19 cellular contexts compared by ENCODE assay signal in the genomic region with DNA sequence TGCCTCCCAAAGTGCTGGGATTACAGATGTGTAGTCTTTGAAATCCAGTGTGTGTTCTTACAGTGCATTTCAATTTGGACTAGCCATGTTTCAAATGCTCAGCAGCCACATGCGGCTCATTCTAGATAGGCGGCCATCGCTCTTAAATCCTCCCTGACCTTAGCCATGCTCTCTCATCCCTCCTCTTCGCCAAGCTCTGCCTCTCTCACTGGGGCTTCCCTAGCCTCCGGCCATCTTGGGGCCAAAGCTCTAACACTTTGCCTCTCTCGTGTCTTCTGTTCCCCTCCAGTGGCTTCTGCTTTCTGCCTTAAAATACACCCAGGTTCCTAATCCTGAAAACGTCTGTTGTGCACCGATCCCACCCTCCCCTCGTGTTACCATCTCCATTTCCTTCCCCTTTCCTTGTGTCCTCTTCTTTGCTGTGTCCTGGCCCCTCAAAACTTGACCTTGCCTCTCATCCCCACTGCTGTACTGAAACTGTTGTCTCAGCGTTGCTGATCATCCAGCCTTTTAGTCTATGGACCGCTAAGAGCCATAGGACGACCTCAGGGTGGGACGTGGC. TPM values are rescaled to one million over a fixed set of nuclear protein-coding genes. Genes with fewer than 3 reads are reported as not detected.
A peak's percentile ranks its signal among the peaks of the same experiment; 100 is the strongest.
DNase-seq lines count a peak whose midpoint lies in the region; ATAC-seq, FAIRE-seq and TF ChIP-seq lines count a peak whose summit lies in the region.
"Had no signal": no experiment of that assay in that cellular context is flagged by ENCODE, and none has a peak within 500 bp of the region (broad histone marks: within the 10 kb centered on the region; RNA-seq: fewer than 3 reads in every experiment).

No MANE protein-coding gene starts in this region.

- H3K27me3 Mint-ChIP-seq in activated naive CD8-positive, alpha-beta T cell = no peaks in the 10 kb centered on the region
- no peaks in the 10 kb centered on the region for H3K27me3 Mint-ChIP-seq in activated naive CD8-positive, alpha-beta T cell treated with anti-CD3 and anti-CD28 coated beads, Interleukin-2, amount 50 U/mL, for 24 hours

- no peaks in the 10 kb centered on the region; the same call in 2 of the 3 replicates for H3K9me3 ChIP-seq in GM12878 (replicated peaks; ENCODE audit: control insufficient read depth, insufficient read depth, low read length)
- H3K9me3 ChIP-seq: heart right ventricle, left ventricle myocardium inferior had no signal

- peaks cover 8% of the 10 kb centered on the region for H3K4me1 Mint-ChIP-seq in activated naive CD8-positive, alpha-beta T cell (ENCODE audit: low read depth)
- peaks cover 21% of the 10 kb centered on the region for H3K4me1 Mint-ChIP-seq in activated naive CD8-positive, alpha-beta T cell treated with anti-CD3 and anti-CD28 coated beads, Interleukin-2, amount 50 U/mL, for 24 hours

- peak overlapping the region; percentile 30; the same call in 1 of the 2 replicates for H3K4me2 ChIP-seq in GM12878 (ENCODE audit: control insufficient read depth, insufficient read depth)

- ATAC-seq in activated naive CD8-positive, alpha-beta T cell treated with anti-CD3 and anti-CD28 coated beads, Interleukin-2, amount 50 U/mL, for 24 hours = no peak
- ATAC-seq in GM12878 (no peak), HG02642 (IDR thresholded peaks at IDR 0.05; ENCODE audit: poor library complexity, unreplicated experiment) (no peak), HG03175 (IDR thresholded peaks at IDR 0.05; ENCODE audit: unreplicated experiment) (no peak)
- ATAC-seq: activated naive CD4-positive, alpha-beta T cell treated with anti-CD3 and anti-CD28 coated beads, Interleukin-2, amount 50 U/mL, for 72 hours; heart right ventricle; Panc1 had no signal

- no peak for TF ChIP-seq CTCF in GM12878 (IDR thresholded peaks at IDR 0.05 in 2 of 3, conservative IDR thresholded peaks at IDR 0.05 in 1 of 3; ENCODE audit: control insufficient read depth in 2 of 3, extremely low read depth in 1 of 3, insufficient read depth in 1 of 3, low read depth in 3 of 3, low read length in 3 of 3)

- no peak overlapping the region for H3K27ac ChIP-seq in GM12878 (ENCODE audit: control insufficient read depth, insufficient read depth)
- H3K27ac ChIP-seq: left ventricle myocardium inferior had no signal

- no peaks in the 10 kb centered on the region; a peak in 3 of 4 replicates for H3K36me3 ChIP-seq in GM12878 (ENCODE audit: control insufficient read depth in 2 of 2, insufficient read depth in 2 of 2, low read length in 1 of 2)

- RAD21 ChIA-PET in GM12878 (lab: Charles Lee; ENCODE audit: unreplicated experiment) = interaction anchor here (0.9 to 1.7 kb wide), 2 partner anchors 10 to 178 kb away, joined by 3 to 8 read pairs; a partner anchor contains a TSS

- no peaks in the 10 kb centered on the region for H3K27me3 ChIP-seq in GM12878 (replicated peaks in 1 of 2; ENCODE audit: control insufficient read depth in 2 of 2, insufficient read depth in 2 of 2, low read length in 1 of 2)
- H3K27me3 ChIP-seq: heart right ventricle had no signal

- no peak overlapping the region for H3K9ac ChIP-seq in GM12878 (ENCODE audit: control insufficient read depth, insufficient read depth, low read length)

- no peak for FAIRE-seq in GM12878 (lab: Jason Lieb, UNC)

- TF ChIP-seq EP300 in GM12878 (IDR thresholded peaks at IDR 0.05; ENCODE audit: borderline replicate concordance in 1 of 2, control insufficient read depth in 1 of 2, low read depth in 2 of 2, low read length in 2 of 2) = no peak

- SMC1A ChIA-PET in GM12878 (lab: Charles Lee; ENCODE audit: uncharacterized antibody, unreplicated experiment) = interaction anchor here (1.3 to 2.6 kb wide), 3 partner anchors 9 to 45 kb away, joined by 3 to 13 read pairs (median 6); no protein-coding TSS in a partner anchor

- POLR2A ChIA-PET in GM12878 (lab: Charles Lee) = interaction anchor here (0.5 to 1.8 kb wide), 4 partner anchors 10 to 101 kb away, joined by 3 to 5 read pairs (median 4); a partner anchor contains a TSS

- CTCF ChIA-PET in GM12878 (lab: Yijun Ruan, JAX) = interaction anchor here (1.0 kb wide), 1 partner anchor 359 kb away, joined by 3 read pairs; no protein-coding TSS in a partner anchor

- DNase-seq in activated naive CD8-positive, alpha-beta T cell treated with anti-CD3 and anti-CD28 coated beads, Interleukin-2, amount 50 U/mL, for 24 hours = no peak
- DNase-seq in NOMO-1 treated with dmso at 0.1 percent for 144 hours (lab: John Stamatoyannopoulos, UW; ENCODE audit: unreplicated experiment) (peak; percentile 12), GM12878 (ENCODE audit: low read depth, low spot score) (no peak), RPMI8226 (no peak), NCI-H1048 (lab: John Stamatoyannopoulos, UW) (no peak)
- DNase-seq: activated CD4-positive, alpha-beta T cell treated with anti-CD3 and anti-CD28 coated beads, Interleukin-2, amount 50 U/mL, for 4 hours; heart right ventricle; Karpas-422; left ventricle myocardium inferior; NCI-H1417; NCI-H2171; NCI-H774 had no signal

- TF ChIP-seq POLR2A in GM12878 (IDR thresholded peaks at IDR 0.05; ENCODE audit: low read depth, low read length) = no peak

- TF ChIP-seq RAD21 in GM12878 (IDR thresholded peaks at IDR 0.05; ENCODE audit: insufficient read depth, low read depth, low read length) = no peak

- peaks cover 5% of the 10 kb centered on the region; the same call in 1 of the 2 replicates for H3K4me1 ChIP-seq in GM12878 (ENCODE audit: control insufficient read depth, insufficient read depth, low read length)

- no peak overlapping the region for H2AFZ ChIP-seq in GM12878 (ENCODE audit: control insufficient read depth, low read depth, low read length)

- no peak overlapping the region for H3K4me3 ChIP-seq in GM12878
- H3K4me3 ChIP-seq: heart right ventricle, left ventricle myocardium inferior had no signal

- H3K27ac Mint-ChIP-seq in activated naive CD8-positive, alpha-beta T cell = peak overlapping the region; percentile 61
- H3K27ac Mint-ChIP-seq in activated naive CD8-positive, alpha-beta T cell treated with anti-CD3 and anti-CD28 coated beads, Interleukin-2, amount 50 U/mL, for 24 hours = no peak overlapping the region

- no TSS peak for BruUV-seq in GM12878 (replicated peaks; lab: Mats Ljungman, UMichigan)

- H3K79me2 ChIP-seq in GM12878 (ENCODE audit: control insufficient read depth, insufficient read depth, low read length) = no peaks in the 10 kb centered on the region; the same call in none of the 2 replicates

- no peaks in the 10 kb centered on the region for H3K9me3 Mint-ChIP-seq in activated naive CD8-positive, alpha-beta T cell (ENCODE audit: low read depth)
- no peaks in the 10 kb centered on the region for H3K9me3 Mint-ChIP-seq in activated naive CD8-positive, alpha-beta T cell treated with anti-CD3 and anti-CD28 coated beads, Interleukin-2, amount 50 U/mL, for 24 hours
- H3K9me3 Mint-ChIP-seq: activated naive CD4-positive, alpha-beta T cell treated with anti-CD3 and anti-CD28 coated beads, Interleukin-2, amount 50 U/mL, for 72 hours had no signal

- intact Hi-C loops in GM12878 (cut with micrococcal nuclease; ENCODE audit: unreplicated experiment) = no loop called here

- no peaks in the 10 kb centered on the region; the same call in 1 of the 2 replicates for H4K20me1 ChIP-seq in GM12878 (ENCODE audit: control insufficient read depth, insufficient read depth)

- no peak overlapping the region for H3K4me3 Mint-ChIP-seq in activated naive CD8-positive, alpha-beta T cell
- H3K4me3 Mint-ChIP-seq in activated naive CD8-positive, alpha-beta T cell treated with anti-CD3 and anti-CD28 coated beads, Interleukin-2, amount 50 U/mL, for 24 hours = no peak overlapping the region

- in situ Hi-C loops in GM12878 (cut with MboI) = no loop called here

- H3K36me3 Mint-ChIP-seq in activated naive CD8-positive, alpha-beta T cell = peaks cover 6% of the 10 kb centered on the region
- peaks cover 29% of the 10 kb centered on the region for H3K36me3 Mint-ChIP-seq in activated naive CD8-positive, alpha-beta T cell treated with anti-CD3 and anti-CD28 coated beads, Interleukin-2, amount 50 U/mL, for 24 hours (ENCODE audit: low read depth)

- 75% methylated on average over 12 of the region's 13 CpGs for WGBS in GM12878 (ENCODE audit: insufficient coverage, insufficient replicate concordance, low lambda C conversion rate, missing lambda C conversion rate)

RNA-seq across cellular contexts. Expression of a gene that starts 1.4 kb away (rescaled TPM):
- 4.3 and 5.2 TPM in 2 replicates for total RNA-seq in GM12878 (2013; cell fraction: nucleolus; rRNA removed)
- total RNA-seq in GM12878 (2014; rRNA removed) (0.73 TPM in 1 of 2 replicates, not detected in the other), GM12878 (2014; rRNA removed; fragmentation: Illumina TruSeq; extraction: Trizol) (0.55 and 0.67 TPM in 2 replicates), GM12878 (2021) (1.4 and 2.2 TPM in 2 replicates)
- polyA plus RNA-seq in GM12878 (2011; ENCODE audit: low read depth) = 1.7 TPM
- polyA plus RNA-seq in GM12878 (2011; rRNA removed) (1.7 and 1.8 TPM in 2 replicates), GM12878 (2014; fragmentation: Illumina TruSeq; extraction: Trizol) (0.60 TPM in 1 of 2 replicates, not detected in the other), GM12878 (2014; fragmentation: Nextera tagmentation; extraction: Ambion mirVana) (under 1 TPM; 0.35 to 0.58 TPM), GM12878 (2014; rRNA removed) (1.0 and 2.4 TPM in 2 replicates), GM12878 (2016; fragmentation: Nextera tagmentation; extraction: Ambion mirVana) (1 to 10 TPM; 1.0 to 1.1 TPM)
- polyA plus RNA-seq in GM12878 (2011; cell fraction: cytosol; rRNA removed) = 2.2 and 2.4 TPM in 2 replicates
- 7.3 and 9.8 TPM in 2 replicates for polyA plus RNA-seq in GM12878 (2011; cell fraction: nucleus; rRNA removed)
- polyA plus RNA-seq in GM12878 (2012) = 1.0 and 2.7 TPM in 2 replicates
- 0.88 and 2.3 TPM in 2 replicates for polyA minus RNA-seq in GM12878 (2011; rRNA and poly(A)+ RNA removed)
- 1.9 TPM in 1 of 2 replicates, not detected in the other for polyA minus RNA-seq in GM12878 (2011; cell fraction: cytosol; rRNA and poly(A)+ RNA removed)
- 2.4 and 2.9 TPM in 2 replicates for polyA minus RNA-seq in GM12878 (2011; cell fraction: nucleus; rRNA and poly(A)+ RNA removed)
- total RNA-seq: activated naive CD4-positive, alpha-beta T cell treated with anti-CD3 and anti-CD28 coated beads, Interleukin-2, amount 50 U/mL, for 72 hours; SK-MEL-5 had no signal
- polyA plus RNA-seq: AG04450 had no signal

RNA-seq across cellular contexts. Expression of a gene that starts 26.8 kb away (rescaled TPM):
- total RNA-seq in GM12878 (2013; cell fraction: nucleolus; rRNA removed) = 108 and 120 TPM in 2 replicates
- total RNA-seq in GM12878 (2014; rRNA removed) = 165 and 172 TPM in 2 replicates
- 100 and 115 TPM in 2 replicates for total RNA-seq in GM12878 (2014; rRNA removed; fragmentation: Illumina TruSeq; extraction: Trizol)
- 113 and 117 TPM in 2 replicates for total RNA-seq in GM12878 (2021)
- polyA plus RNA-seq in GM12878 (2011; ENCODE audit: low read depth) = 73.1 TPM
- polyA plus RNA-seq in GM12878 (2011; rRNA removed) = 62.9 and 89.1 TPM in 2 replicates
- 127 and 179 TPM in 2 replicates for polyA plus RNA-seq in GM12878 (2011; cell fraction: cytosol; rRNA removed)
- 111 and 137 TPM in 2 replicates for polyA plus RNA-seq in GM12878 (2011; cell fraction: nucleus; rRNA removed)
- 97.6 and 109 TPM in 2 replicates for polyA plus RNA-seq in GM12878 (2012)
- polyA plus RNA-seq in GM12878 (2014; fragmentation: Illumina TruSeq; extraction: Trizol) = 59.6 and 134 TPM in 2 replicates
- 10 to 100 TPM; 42.8 to 55.6 TPM for polyA plus RNA-seq in GM12878 (2014; fragmentation: Nextera tagmentation; extraction: Ambion mirVana)
- polyA plus RNA-seq in GM12878 (2014; rRNA removed) = 119 and 128 TPM in 2 replicates
- polyA plus RNA-seq in GM12878 (2016; fragmentation: Nextera tagmentation; extraction: Ambion mirVana) = 100 to 1,000 TPM; 211 to 229 TPM
- polyA minus RNA-seq in GM12878 (2011; rRNA and poly(A)+ RNA removed) = 150 and 197 TPM in 2 replicates
- 69.2 and 69.6 TPM in 2 replicates for polyA minus RNA-seq in GM12878 (2011; cell fraction: cytosol; rRNA and poly(A)+ RNA removed)
- polyA minus RNA-seq in GM12878 (2011; cell fraction: nucleus; rRNA and poly(A)+ RNA removed) = 43.2 and 81.7 TPM in 2 replicates

RNA-seq across cellular contexts. Expression of a gene that starts 45.9 kb away (rescaled TPM):
- 43.3 and 48.1 TPM in 2 replicates for total RNA-seq in GM12878 (2013; cell fraction: nucleolus; rRNA removed)
- 7.7 and 10.0 TPM in 2 replicates for total RNA-seq in GM12878 (2014; rRNA removed)
- total RNA-seq in GM12878 (2014; rRNA removed; fragmentation: Illumina TruSeq; extraction: Trizol) = 22.0 and 23.9 TPM in 2 replicates
- total RNA-seq in GM12878 (2021) = 31.8 and 36.5 TPM in 2 replicates
- 18.4 TPM for polyA plus RNA-seq in GM12878 (2011; ENCODE audit: low read depth)
- 21.6 and 22.1 TPM in 2 replicates for polyA plus RNA-seq in GM12878 (2011; rRNA removed)
- 20.8 and 21.3 TPM in 2 replicates for polyA plus RNA-seq in GM12878 (2011; cell fraction: cytosol; rRNA removed)
- 25.2 and 26.0 TPM in 2 replicates for polyA plus RNA-seq in GM12878 (2011; cell fraction: nucleus; rRNA removed)
- 19.7 and 24.1 TPM in 2 replicates for polyA plus RNA-seq in GM12878 (2012)
- 27.3 and 28.1 TPM in 2 replicates for polyA plus RNA-seq in GM12878 (2014; fragmentation: Illumina TruSeq; extraction: Trizol)
- 1 to 10 TPM; 5.7 to 9.1 TPM for polyA plus RNA-seq in GM12878 (2014; fragmentation: Nextera tagmentation; extraction: Ambion mirVana)
- polyA plus RNA-seq in GM12878 (2014; rRNA removed) = 25.7 and 25.8 TPM in 2 replicates
- 1 to 10 TPM; 4.2 to 5.6 TPM for polyA plus RNA-seq in GM12878 (2016; fragmentation: Nextera tagmentation; extraction: Ambion mirVana)
- 29.6 and 51.2 TPM in 2 replicates for polyA minus RNA-seq in GM12878 (2011; rRNA and poly(A)+ RNA removed)
- polyA minus RNA-seq in GM12878 (2011; cell fraction: cytosol; rRNA and poly(A)+ RNA removed) = 9.1 and 14.0 TPM in 2 replicates
- 30.2 and 59.0 TPM in 2 replicates for polyA minus RNA-seq in GM12878 (2011; cell fraction: nucleus; rRNA and poly(A)+ RNA removed)
